In genomic region chr4:185471235-185472062, GRCh38 we compare ENCODE assay signal across 1 cellular context.
TF ChIP-seq lines count a peak whose summit lies in the region.

TSS of gene CCDC110 (minus strand) at chr4:185471733. CDS start at chr4:185471683, 50 bp downstream.

TF ChIP-seq in GM12878, 131 proteins besides CTCF, POLR2A, EP300 and RAD21 (continued from another document and continues in another):
- TF ChIP-seq ATF2 (IDR thresholded peaks at IDR 0.05; ENCODE audit: low read length) (no peak), SUPT20H (IDR thresholded peaks at IDR 0.05; ENCODE audit: borderline replicate concordance, control insufficient read depth, low read depth, low read length) (no peak), MYB (IDR thresholded peaks at IDR 0.05; ENCODE audit: borderline replicate concordance, low read depth, low read length) (no peak), ELK1 (IDR thresholded peaks at IDR 0.05; ENCODE audit: low read depth, low read length) (no peak), ZZZ3 (IDR thresholded peaks at IDR 0.05; ENCODE audit: control insufficient read depth, insufficient read length, low read depth) (no peak), E2F4 (IDR thresholded peaks at IDR 0.05; ENCODE audit: low read depth, low read length) (no peak), SIX5 (IDR thresholded peaks at IDR 0.05; ENCODE audit: low read depth, low read length, severe bottlenecking) (no peak), ATF7 (IDR thresholded peaks at IDR 0.05; ENCODE audit: low read depth) (no peak), HDAC6 (IDR thresholded peaks at IDR 0.05; ENCODE audit: unreplicated experiment) (no peak), PBX3 (IDR thresholded peaks at IDR 0.05; ENCODE audit: insufficient replicate concordance, low read depth, low read length) (no peak), CHD4 (IDR thresholded peaks at IDR 0.05) (no peak), EZH2 (IDR thresholded peaks at IDR 0.05; ENCODE audit: borderline replicate concordance, control insufficient read depth, low read depth, low read length) (no peak), CHD1 (IDR thresholded peaks at IDR 0.05; ENCODE audit: low read depth, low read length) (no peak), MLLT1 (IDR thresholded peaks at IDR 0.05) (no peak), E4F1 (IDR thresholded peaks at IDR 0.05; ENCODE audit: borderline replicate concordance, partially characterized antibody) (no peak), TCF3 (IDR thresholded peaks at IDR 0.05; ENCODE audit: borderline replicate concordance, insufficient read depth, low read depth, low read length) (0 out of 2 replicates have a peak, but pooled peaks have one; percentile 35), TARDBP (IDR thresholded peaks at IDR 0.05; ENCODE audit: borderline replicate concordance) (no peak), IRF5 (IDR thresholded peaks at IDR 0.05; ENCODE audit: borderline replicate concordance) (no peak), KDM1A (IDR thresholded peaks at IDR 0.05; ENCODE audit: borderline replicate concordance) (no peak), ZNF384 (IDR thresholded peaks at IDR 0.05; ENCODE audit: borderline replicate concordance, low read depth, low read length) (no peak), REST (IDR thresholded peaks at IDR 0.05; ENCODE audit: low read depth, low read length) (no peak), MTA3 (IDR thresholded peaks at IDR 0.05; ENCODE audit: borderline replicate concordance, low read length) (no peak), POU2F2 (IDR thresholded peaks at IDR 0.05; ENCODE audit: borderline replicate concordance, low read depth, low read length) (no peak; the same call in 2 of the 3 replicates), BMI1 (IDR thresholded peaks at IDR 0.05; ENCODE audit: borderline replicate concordance) (no peak), CBX5 (IDR thresholded peaks at IDR 0.05; ENCODE audit: low read depth) (0 out of 2 replicates have a peak, but pooled peaks have one; percentile 16), SPI1 (IDR thresholded peaks at IDR 0.05; ENCODE audit: borderline replicate concordance, insufficient read depth, low read depth, low read length) (no peak), SMC3 (IDR thresholded peaks at IDR 0.05; ENCODE audit: borderline replicate concordance, low read length) (peak; percentile 43; the same call in 1 of the 2 replicates), ZNF274 (IDR thresholded peaks at IDR 0.05; ENCODE audit: insufficient read depth, insufficient read length) (no peak), SUZ12 (IDR thresholded peaks at IDR 0.05; ENCODE audit: unreplicated experiment) (no peak), WRNIP1 (IDR thresholded peaks at IDR 0.05; ENCODE audit: borderline replicate concordance, low read depth, low read length) (no peak), GATAD2B (conservative IDR thresholded peaks at IDR 0.05; ENCODE audit: low read depth) (peak; percentile 89), GABPA (IDR thresholded peaks at IDR 0.05; ENCODE audit: low read depth) (no peak), PRDM15 (CRISPR knock-in tag; IDR thresholded peaks at IDR 0.05) (no peak), KLF5 (IDR thresholded peaks at IDR 0.05; ENCODE audit: partially characterized antibody) (peak; percentile 44), ASH2L (IDR thresholded peaks at IDR 0.05; ENCODE audit: borderline replicate concordance, low read depth) (no peak), HCFC1 (IDR thresholded peaks at IDR 0.05; ENCODE audit: low read length) (no peak), NR2C2 (IDR thresholded peaks at IDR 0.05; ENCODE audit: borderline replicate concordance, control insufficient read depth, insufficient read length, low read depth) (no peak), YBX1 (IDR thresholded peaks at IDR 0.05) (no peak), HSF1 (IDR thresholded peaks at IDR 0.05; ENCODE audit: low read depth, low read length) (no peak), IRF4 (IDR thresholded peaks at IDR 0.05; ENCODE audit: low read depth, low read length) (no peak), ETV6 (conservative IDR thresholded peaks at IDR 0.05 in 1 of 2, IDR thresholded peaks at IDR 0.05 in 1 of 2; ENCODE audit: borderline replicate concordance in 1 of 2, low read depth in 1 of 2) (no peak), SREBF2 (IDR thresholded peaks at IDR 0.05; ENCODE audit: low read length) (no peak)
